ENCODE assay signal across 1 cellular context in the genomic region with DNA sequence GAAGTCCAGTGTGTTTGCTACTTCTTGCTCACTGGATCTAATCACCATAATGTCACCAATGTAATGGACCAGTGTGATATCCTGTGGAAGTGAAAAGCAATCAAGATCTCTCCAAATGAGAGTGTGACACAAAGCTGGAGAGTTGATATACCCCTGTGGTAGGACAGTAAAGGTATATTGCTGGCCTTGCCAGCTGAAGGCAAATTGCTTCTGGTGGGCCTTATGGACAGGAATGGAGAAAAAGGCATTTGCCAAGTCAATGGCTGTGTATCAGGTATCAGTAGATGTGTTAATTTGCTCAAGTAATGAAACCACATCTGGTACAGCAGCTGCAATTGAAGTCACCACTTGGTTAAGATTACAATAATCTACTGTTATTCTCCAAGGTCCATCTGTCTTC. TPM values are rescaled to one million over a fixed set of nuclear protein-coding genes. Genes with fewer than 3 reads are reported as not detected.
"Had no signal": no experiment of that assay in that cellular context is flagged by ENCODE, and none has a peak within 500 bp of the region (broad histone marks: within the 10 kb centered on the region; RNA-seq: fewer than 3 reads in every experiment).

No MANE protein-coding gene starts in this region.

RNA-seq across cellular contexts. Expression of a gene that starts 19.5 kb away (rescaled TPM):
- total RNA-seq: endodermal cell had no signal
